ENCODE assay signal across 2 cellular contexts in genomic region chr15:88617031-88617722, GRCh38.
TF ChIP-seq lines count a peak whose summit lies in the region.

No MANE protein-coding gene starts in this region.

TF ChIP-seq in HepG2, 621 proteins besides CTCF, POLR2A, EP300 and RAD21:
- TF ChIP-seq ZNF121 (CRISPR knock-in tag; IDR thresholded peaks at IDR 0.05), result peak; percentile 80
- TF ChIP-seq ZNF781 (CRISPR knock-in tag; IDR thresholded peaks at IDR 0.05; ENCODE audit: borderline replicate concordance, not compliant biosample characterization), result no peak

TF ChIP-seq in WTC11, 78 proteins besides CTCF, POLR2A, EP300 and RAD21:
- TF ChIP-seq, protein P1, sequence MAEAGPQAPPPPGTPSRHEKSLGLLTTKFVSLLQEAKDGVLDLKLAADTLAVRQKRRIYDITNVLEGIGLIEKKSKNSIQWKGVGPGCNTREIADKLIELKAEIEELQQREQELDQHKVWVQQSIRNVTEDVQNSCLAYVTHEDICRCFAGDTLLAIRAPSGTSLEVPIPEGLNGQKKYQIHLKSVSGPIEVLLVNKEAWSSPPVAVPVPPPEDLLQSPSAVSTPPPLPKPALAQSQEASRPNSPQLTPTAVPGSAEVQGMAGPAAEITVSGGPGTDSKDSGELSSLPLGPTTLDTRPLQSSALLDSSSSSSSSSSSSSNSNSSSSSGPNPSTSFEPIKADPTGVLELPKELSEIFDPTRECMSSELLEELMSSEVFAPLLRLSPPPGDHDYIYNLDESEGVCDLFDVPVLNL (CRISPR knock-in tag; IDR thresholded peaks at IDR 0.05; ENCODE audit: borderline replicate concordance, low read depth), result no peak
- TF ChIP-seq JAZF1 (CRISPR knock-in tag; IDR thresholded peaks at IDR 0.05) (no peak), ZNF121 (CRISPR knock-in tag; IDR thresholded peaks at IDR 0.05) (peak; percentile 97), ZNF281 (CRISPR knock-in tag; IDR thresholded peaks at IDR 0.05) (no peak), RORB (CRISPR knock-in tag; IDR thresholded peaks at IDR 0.05) (no peak), GTF2I (CRISPR knock-in tag; conservative IDR thresholded peaks at IDR 0.05) (0 out of 2 replicates have a peak, but pooled peaks have one; percentile 32), GRHL2 (CRISPR knock-in tag; IDR thresholded peaks at IDR 0.05; ENCODE audit: insufficient replicate concordance, severe bottlenecking) (no peak), ZNF317 (CRISPR knock-in tag; IDR thresholded peaks at IDR 0.05; ENCODE audit: borderline replicate concordance, low read depth) (no peak)
